ENCODE assay signal across 26 cellular contexts in the genomic region with DNA sequence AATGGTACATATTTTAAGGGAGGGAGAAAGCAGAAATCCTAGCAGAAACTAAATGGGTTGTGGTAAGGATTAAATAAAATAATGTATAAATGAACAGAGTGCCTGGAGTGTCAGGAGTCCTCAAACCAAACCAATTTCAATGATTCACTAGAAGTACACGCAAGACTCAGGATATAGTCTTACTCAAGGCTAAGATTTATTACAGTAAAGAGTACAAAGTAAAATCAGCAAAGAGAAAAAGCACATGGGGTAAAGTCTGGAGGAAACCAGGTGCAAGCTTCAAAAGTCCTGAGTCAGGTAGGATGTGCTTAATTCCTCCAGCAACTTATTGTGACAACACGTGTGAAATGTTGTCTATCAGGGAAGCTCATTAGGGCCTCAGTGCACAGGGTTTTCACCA.
"Had no signal": no experiment of that assay in that cellular context is flagged by ENCODE, and none has a peak within 500 bp of the region (broad histone marks: within the 10 kb centered on the region; RNA-seq: fewer than 3 reads in every experiment).

No MANE protein-coding gene starts in this region.

- ATAC-seq: activated naive CD4-positive, alpha-beta T cell treated with anti-CD3 and anti-CD28 coated beads, Interleukin-2, amount 50 U/mL, for 72 hours; activated naive CD8-positive, alpha-beta T cell treated with anti-CD3 and anti-CD28 coated beads, Interleukin-2, amount 50 U/mL, for 24 hours; activated T-cell treated with anti-CD3 and anti-CD28 coated beads, Interleukin-2, amount 50 U/mL, for 4 hours; T-helper 17 cell; WTC11 had no signal

- H3K4me3 Mint-ChIP-seq: activated CD4-positive, alpha-beta memory T cell treated with anti-CD3 and anti-CD28 coated beads for 36 hours; activated naive CD8-positive, alpha-beta T cell treated with anti-CD3 and anti-CD28 coated beads, Interleukin-2, amount 50 U/mL, for 24 hours; activated T-cell treated with anti-CD3 and anti-CD28 coated beads, Interleukin-2, amount 50 U/mL, for 4 hours; brain; IgD-negative memory B cell; T-helper 17 cell; WTC11 had no signal

- H3K9me3 Mint-ChIP-seq: activated CD4-positive, alpha-beta memory T cell treated with anti-CD3 and anti-CD28 coated beads for 36 hours; activated naive CD8-positive, alpha-beta T cell treated with anti-CD3 and anti-CD28 coated beads, Interleukin-2, amount 50 U/mL, for 24 hours; activated T-cell treated with anti-CD3 and anti-CD28 coated beads, Interleukin-2, amount 50 U/mL, for 4 hours; brain; IgD-negative memory B cell had no signal

- H3K4me1 Mint-ChIP-seq: brain had no signal

- H3K27ac Mint-ChIP-seq: activated CD4-positive, alpha-beta memory T cell treated with anti-CD3 and anti-CD28 coated beads for 36 hours; activated naive CD4-positive, alpha-beta T cell treated with anti-CD3 and anti-CD28 coated beads, Interleukin-2, amount 50 U/mL, for 72 hours; activated naive CD8-positive, alpha-beta T cell treated with anti-CD3 and anti-CD28 coated beads, Interleukin-2, amount 50 U/mL, for 24 hours; brain; IgD-negative memory B cell; T-helper 17 cell; WTC11 had no signal

- DNase-seq: activated CD4-positive, alpha-beta memory T cell treated with anti-CD3 and anti-CD28 coated beads for 36 hours; activated CD4-positive, alpha-beta T cell treated with anti-CD3 and anti-CD28 coated beads for 48 hours; activated CD4-positive, CD25-positive, alpha-beta regulatory T cell treated with anti-CD3 and anti-CD28 coated beads, Interleukin-2, amount 50 U/mL, for 72 hours; activated CD8-positive, alpha-beta memory T cell treated with anti-CD3 and anti-CD28 coated beads for 24 hours; activated effector memory CD4-positive, alpha-beta T cell treated with anti-CD3 and anti-CD28 coated beads, Interleukin-2, amount 50 U/mL, for 16 hours; activated naive CD4-positive, alpha-beta T cell treated with Interleukin-2 at 50 U/mL for 16 hours; activated naive CD8-positive, alpha-beta T cell treated with anti-CD3 and anti-CD28 coated beads, Interleukin-2, amount 50 U/mL, for 24 hours; activated T-cell treated with anti-CD3 and anti-CD28 coated beads, Interleukin-2, amount 50 U/mL, for 4 hours; amygdala; KG1; NCI-H1092; NCI-H1417; NCI-H1930; NCI-H345; NCI-H510A treated with DMSO at 0.1 percent for 48 hours; NCI-H69; NK-92 treated with Interleukin-12 subunit alpha and Interleukin-12 subunit beta, amount 100 ng/mL, for 24 hours; OCI-M1; Peyer's patch; SIG-M5; T-helper 17 cell; T-helper 9 cell had no signal

- H3K4me3 ChIP-seq: Peyer's patch had no signal

- H3K36me3 Mint-ChIP-seq: activated CD4-positive, alpha-beta memory T cell treated with anti-CD3 and anti-CD28 coated beads for 36 hours; activated naive CD4-positive, alpha-beta T cell treated with anti-CD3 and anti-CD28 coated beads, Interleukin-2, amount 50 U/mL, for 72 hours; brain; IgD-negative memory B cell; WTC11 had no signal
